8 cellular contexts compared by ENCODE assay signal in the genomic region with DNA sequence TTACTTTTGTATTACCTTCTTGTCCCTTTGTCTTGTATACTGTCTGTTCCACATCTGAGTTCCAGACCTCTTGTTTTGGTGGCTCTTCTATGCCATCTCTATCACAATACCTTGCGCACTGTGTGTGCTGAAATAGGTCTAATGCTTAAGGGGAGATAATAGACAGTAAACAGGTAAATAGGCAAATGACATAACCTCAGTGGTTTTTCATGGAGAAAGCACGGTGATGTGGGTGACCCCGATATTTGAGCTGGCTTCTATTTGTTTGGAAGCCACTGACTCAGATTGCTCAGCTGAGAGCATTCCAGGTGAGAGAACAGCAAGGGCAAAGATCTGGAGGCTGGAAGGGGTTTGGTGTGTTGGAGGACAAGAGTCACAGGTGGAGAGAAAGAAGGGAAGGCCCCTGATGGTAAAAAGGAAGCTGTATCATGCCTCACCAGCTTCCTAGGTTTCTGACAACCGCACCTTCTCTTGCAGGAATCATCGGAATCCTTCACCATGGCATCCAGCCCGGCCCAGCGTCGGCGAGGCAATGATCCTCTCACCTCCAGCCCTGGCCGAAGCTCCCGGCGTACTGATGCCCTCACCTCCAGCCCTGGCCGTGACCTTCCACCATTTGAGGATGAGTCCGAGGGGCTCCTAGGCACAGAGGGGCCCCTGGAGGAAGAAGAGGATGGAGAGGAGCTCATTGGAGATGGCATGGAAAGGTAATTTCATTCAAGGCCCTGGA. TPM values are rescaled to one million over a fixed set of nuclear protein-coding genes. Genes with fewer than 3 reads are reported as not detected.
A peak's percentile ranks its signal among the peaks of the same experiment; 100 is the strongest.
DNase-seq lines count a peak whose midpoint lies in the region; ATAC-seq and TF ChIP-seq lines count a peak whose summit lies in the region.

No MANE protein-coding gene starts in this region.

- ATAC-seq in naive thymus-derived CD4-positive, alpha-beta T cell: no peak
- ATAC-seq in GM21515 (IDR thresholded peaks at IDR 0.05; ENCODE audit: unreplicated experiment) (no peak), GM19455 (IDR thresholded peaks at IDR 0.05; ENCODE audit: unreplicated experiment) (no peak)

- peaks cover 49% of the 10 kb centered on the region for H3K36me3 ChIP-seq in BLaER1
- no peaks in the 10 kb centered on the region for H3K36me3 ChIP-seq in naive thymus-derived CD4-positive, alpha-beta T cell (ENCODE audit: control insufficient read depth in 2 of 3, insufficient read depth in 3 of 3, low read length in 3 of 3)

- peaks cover 53% of the 10 kb centered on the region for H3K4me1 ChIP-seq in BLaER1
- H3K4me1 ChIP-seq in naive thymus-derived CD4-positive, alpha-beta T cell (ENCODE audit: control insufficient read depth in 2 of 2, insufficient read depth in 2 of 2, low read length in 2 of 2): peaks cover 7% of the 10 kb centered on the region in 2 donors

- peak overlapping the region; percentile 62 to 89 (median 82) for H3K4me3 Mint-ChIP-seq in naive thymus-derived CD4-positive, alpha-beta T cell

- H3K4me1 Mint-ChIP-seq in naive thymus-derived CD4-positive, alpha-beta T cell: peaks cover 13 to 57% (median 16%) of the 10 kb centered on the region in 7 donors

- peak overlapping the region; percentile 57 to 93 (median 86) for H3K27ac Mint-ChIP-seq in naive thymus-derived CD4-positive, alpha-beta T cell

- DNase-seq in HuH-7.5 (ENCODE audit: low spot score) (peak; percentile 28), cardiac fibroblast (ENCODE audit: low read depth in 2 of 2) (no peak), NCI-H1417 treated with DMSO at 0.1 percent for 48 hours (lab: John Stamatoyannopoulos, UW) (no peak), KG1 (lab: John Stamatoyannopoulos, UW) (no peak)
- no peak for DNase-seq in naive thymus-derived CD4-positive, alpha-beta T cell

- POLR2A ChIA-PET in naive thymus-derived CD4-positive, alpha-beta T cell (lab: Charles Lee): interaction anchor here (2.4 to 2.8 kb wide), 2 partner anchors 9 to 30 kb away, joined by 14 to 16 read pairs; a partner anchor contains a TSS

- TF ChIP-seq CTCF in cardiac fibroblast (IDR thresholded peaks at IDR 0.05; ENCODE audit: low read depth, low read length): no peak

- H3K9me3 ChIP-seq in BLaER1: no peaks in the 10 kb centered on the region
- no peaks in the 10 kb centered on the region for H3K9me3 ChIP-seq in naive thymus-derived CD4-positive, alpha-beta T cell (ENCODE audit: control insufficient read depth in 2 of 3, low read length in 3 of 3)

- H3K9me3 Mint-ChIP-seq in naive thymus-derived CD4-positive, alpha-beta T cell: no peaks in the 10 kb centered on the region

- CTCF ChIA-PET in naive thymus-derived CD4-positive, alpha-beta T cell (lab: Charles Lee): interaction anchor here (0.9 to 1.5 kb wide), 2 partner anchors 24 to 36 kb away, joined by 3 to 9 read pairs; no protein-coding TSS in a partner anchor

- H3K4me3 ChIP-seq in BLaER1 (peak overlapping the region; percentile 84), cardiac fibroblast (replicated peaks in 1 of 2; ENCODE audit: low read depth in 2 of 2, low read length in 2 of 2) (peak overlapping the region; percentile 63 to 64)
- H3K4me3 ChIP-seq in naive thymus-derived CD4-positive, alpha-beta T cell (ENCODE audit: low read length): peak overlapping the region; percentile 75

- intact Hi-C loops in naive thymus-derived CD4-positive, alpha-beta T cell (cut with micrococcal nuclease): loop anchor here (1.0 to 10.0 kb wide), 14 partner anchors 9 to 2004 kb away; a partner anchor contains a TSS

- H3K27me3 Mint-ChIP-seq in naive thymus-derived CD4-positive, alpha-beta T cell: no peaks in the 10 kb centered on the region

- peak overlapping the region; percentile 99 for H3K9ac ChIP-seq in BLaER1

- peaks cover 23% of the 10 kb centered on the region for H4K20me1 ChIP-seq in BLaER1

- peak overlapping the region; percentile 96 for H3K4me2 ChIP-seq in BLaER1

- no peaks in the 10 kb centered on the region for H3K27me3 ChIP-seq in BLaER1
- no peaks in the 10 kb centered on the region for H3K27me3 ChIP-seq in naive thymus-derived CD4-positive, alpha-beta T cell (ENCODE audit: control insufficient read depth in 2 of 2, insufficient read depth in 2 of 2, low read length in 2 of 2)

- H3K27ac ChIP-seq in BLaER1: peak overlapping the region; percentile 99
- H3K27ac ChIP-seq in naive thymus-derived CD4-positive, alpha-beta T cell (ENCODE audit: low read depth, low read length): peak overlapping the region; percentile 70

- H3K36me3 Mint-ChIP-seq in naive thymus-derived CD4-positive, alpha-beta T cell: peaks cover 0 to 16% (median 2%) of the 10 kb centered on the region in 5 donors

RNA-seq across cellular contexts. Expression of a gene that starts 0.8 kb away (rescaled TPM):
- 100 to 1,000 TPM in 1 of 5 experiments, 10 to 100 TPM in 3, 1 to 10 TPM in 1; 8.8 to 126 (median 11.3) TPM for total RNA-seq in naive thymus-derived CD4-positive, alpha-beta T cell
- polyA plus RNA-seq in naive thymus-derived CD4-positive, alpha-beta T cell: 10 to 100 TPM; 11.5 to 14.5 TPM

RNA-seq across cellular contexts. Expression of a gene that starts 8.5 kb away (rescaled TPM):
- 10 to 100 TPM; 13.6 to 30.6 (median 24.5) TPM for total RNA-seq in naive thymus-derived CD4-positive, alpha-beta T cell
- 10 to 100 TPM; 15.5 to 33.8 TPM for polyA plus RNA-seq in naive thymus-derived CD4-positive, alpha-beta T cell

RNA-seq across cellular contexts. Expression of a gene that starts 30.0 kb away (rescaled TPM):
- total RNA-seq in naive thymus-derived CD4-positive, alpha-beta T cell: 1 to 10 TPM; 2.2 to 5.5 (median 3.6) TPM
- polyA plus RNA-seq in naive thymus-derived CD4-positive, alpha-beta T cell: 1 to 10 TPM; 3.0 to 6.5 TPM
